8 cellular contexts compared by ENCODE assay signal in genomic region chr12:104219908-104220404, GRCh38. TPM values are rescaled to one million over a fixed set of nuclear protein-coding genes. Genes with fewer than 3 reads are reported as not detected.
A peak's percentile ranks its signal among the peaks of the same experiment; 100 is the strongest.
DNase-seq lines count a peak whose midpoint lies in the region; ATAC-seq, FAIRE-seq and TF ChIP-seq lines count a peak whose summit lies in the region.

No MANE protein-coding gene starts in this region.

- peak in 9 of 10 experiments; percentile 26 to 50 (median 39) for DNase-seq in CD4-positive, alpha-beta T cell
- DNase-seq in NCI-H1105 treated with DMSO at 0.1 percent for 48 hours (lab: John Stamatoyannopoulos, UW) (peak; percentile 88), bronchial epithelial cell (ENCODE audit: low read depth) (peak; percentile 99), mucosa of gallbladder (ENCODE audit: low spot score) (peak; percentile 63), HuH-7 (ENCODE audit: low spot score) (no peak)

- peaks cover 15% of the 10 kb centered on the region for H3K4me1 ChIP-seq in stomach smooth muscle (ENCODE audit: control insufficient read depth, insufficient read depth, low read length)

- ATAC-seq in CD4-positive, alpha-beta T cell (ENCODE audit: poor library complexity) = peak; percentile 71
- ATAC-seq in HG03135 (IDR thresholded peaks at IDR 0.05; ENCODE audit: unreplicated experiment) = no peak

- H3K4me1 Mint-ChIP-seq in CD4-positive, alpha-beta T cell (ENCODE audit: low read depth) = peaks cover 29% of the 10 kb centered on the region

- no peaks in the 10 kb centered on the region for H3K27me3 ChIP-seq in CD4-positive, alpha-beta T cell (ENCODE audit: control insufficient read depth, insufficient read depth, low read length)
- no peaks in the 10 kb centered on the region for H3K27me3 ChIP-seq in bronchial epithelial cell (ENCODE audit: control insufficient read depth, insufficient read depth, low read length)
- H3K27me3 ChIP-seq in stomach smooth muscle (ENCODE audit: control insufficient read depth in 1 of 2, insufficient read depth in 2 of 2, low read length in 2 of 2) = no peaks in the 10 kb centered on the region

- H3K27me3 Mint-ChIP-seq in CD4-positive, alpha-beta T cell = peaks cover 8% of the 10 kb centered on the region

- no peaks in the 10 kb centered on the region for H3K36me3 Mint-ChIP-seq in CD4-positive, alpha-beta T cell (ENCODE audit: low read depth)

- CTCF ChIA-PET in CD4-positive, alpha-beta T cell (lab: Charles Lee) = interaction anchor here (1.8 kb wide), 1 partner anchor 62 kb away, joined by 4 read pairs; no protein-coding TSS in a partner anchor

- peak; percentile 28 for FAIRE-seq in bronchial epithelial cell (lab: Jason Lieb, UNC)

- H3K27ac Mint-ChIP-seq in CD4-positive, alpha-beta T cell = peak overlapping the region; percentile 23

- no peaks in the 10 kb centered on the region for H3K9me3 ChIP-seq in CD4-positive, alpha-beta T cell (ENCODE audit: control insufficient read depth, low read length)
- H3K9me3 ChIP-seq in stomach smooth muscle (ENCODE audit: control insufficient read depth in 2 of 2, low read length in 2 of 2) = no peaks in the 10 kb centered on the region

- peak overlapping the region; percentile 18 for H3K4me3 ChIP-seq in WI38 (ENCODE audit: low read depth, low read length)
- H3K4me3 ChIP-seq in bronchial epithelial cell (ENCODE audit: low read depth, low read length) = no peak overlapping the region
- no peak overlapping the region for H3K4me3 ChIP-seq in stomach smooth muscle (ENCODE audit: low read length in 2 of 2)

- no peak for TF ChIP-seq CTCF in CD4-positive, alpha-beta T cell (IDR thresholded peaks at IDR 0.05)
- TF ChIP-seq CTCF in WI38 (IDR thresholded peaks at IDR 0.05; ENCODE audit: low read depth, low read length) (no peak), bronchial epithelial cell (IDR thresholded peaks at IDR 0.05; ENCODE audit: insufficient read depth, low read length, severe bottlenecking) (no peak)

- no peak overlapping the region for H3K9ac ChIP-seq in stomach smooth muscle (ENCODE audit: low read length in 2 of 2)

- H3K36me3 ChIP-seq in bronchial epithelial cell (ENCODE audit: control insufficient read depth, insufficient read depth, low read length) = no peaks in the 10 kb centered on the region
- H3K36me3 ChIP-seq in stomach smooth muscle (ENCODE audit: control insufficient read depth in 2 of 2, insufficient read depth in 2 of 2, low read length in 2 of 2) = no peaks in the 10 kb centered on the region

- intact Hi-C loops in CD4-positive, alpha-beta T cell (cut with DNase I, micrococcal nuclease) = loop anchor here (5.0 to 10.0 kb wide), 5 partner anchors 82 to 832 kb away; partner anchors contain the start of genes EID3 (in 2 of the 2), CHST11 (in 1 of the 2) and NFYB (in 1 of the 2)

- POLR2A ChIA-PET in CD4-positive, alpha-beta T cell (lab: Charles Lee) = interaction anchor here (1.4 to 1.8 kb wide), 2 partner anchors 68 to 82 kb away, joined by 5 to 15 read pairs; partner anchors contain the start of gene NFYB

- peak overlapping the region; percentile 8 for H3K4me3 Mint-ChIP-seq in CD4-positive, alpha-beta T cell

- H3K27ac ChIP-seq in CD4-positive, alpha-beta T cell (ENCODE audit: low read depth, low read length) = no peak overlapping the region
- H3K27ac ChIP-seq in stomach smooth muscle (ENCODE audit: low read length) = peak overlapping the region; percentile 70

- H3K9me3 Mint-ChIP-seq in CD4-positive, alpha-beta T cell = no peaks in the 10 kb centered on the region

RNA-seq across cellular contexts. Expression of gene TXNRD1, which starts 4.4 kb away (rescaled TPM):
- total RNA-seq in CD4-positive, alpha-beta T cell = 10 to 100 TPM; 24.6 to 27.2 TPM
- 60.2 and 88.2 TPM in 2 replicates for total RNA-seq in bronchial epithelial cell
- total RNA-seq in mucosa of gallbladder = 139 TPM
